ENCODE assay signal across 1 cellular context in the genomic region with DNA sequence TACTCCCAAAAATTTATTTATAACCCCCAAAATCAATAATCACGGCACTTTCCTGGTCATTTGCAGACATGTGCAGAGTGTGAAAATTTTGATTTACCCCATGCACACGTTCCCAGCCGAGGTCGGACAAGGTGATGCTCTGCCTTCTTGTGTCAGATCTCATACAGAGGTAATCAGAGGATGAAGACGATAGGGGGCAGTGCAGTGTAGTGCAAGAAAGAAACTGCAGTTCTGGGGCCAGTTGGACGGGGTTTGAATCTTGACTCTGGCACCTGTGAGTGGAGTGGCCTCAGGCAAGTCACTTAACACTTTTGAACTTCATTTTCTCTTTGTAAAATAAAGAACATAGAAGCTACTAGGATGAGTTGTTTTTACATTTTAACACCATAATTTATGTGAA.
TF ChIP-seq lines count a peak whose summit lies in the region.

No MANE protein-coding gene starts in this region.

TF ChIP-seq in GM23338, 12 proteins besides CTCF, POLR2A, EP300 and RAD21 (continued from another document):
- TF ChIP-seq, protein P1, sequence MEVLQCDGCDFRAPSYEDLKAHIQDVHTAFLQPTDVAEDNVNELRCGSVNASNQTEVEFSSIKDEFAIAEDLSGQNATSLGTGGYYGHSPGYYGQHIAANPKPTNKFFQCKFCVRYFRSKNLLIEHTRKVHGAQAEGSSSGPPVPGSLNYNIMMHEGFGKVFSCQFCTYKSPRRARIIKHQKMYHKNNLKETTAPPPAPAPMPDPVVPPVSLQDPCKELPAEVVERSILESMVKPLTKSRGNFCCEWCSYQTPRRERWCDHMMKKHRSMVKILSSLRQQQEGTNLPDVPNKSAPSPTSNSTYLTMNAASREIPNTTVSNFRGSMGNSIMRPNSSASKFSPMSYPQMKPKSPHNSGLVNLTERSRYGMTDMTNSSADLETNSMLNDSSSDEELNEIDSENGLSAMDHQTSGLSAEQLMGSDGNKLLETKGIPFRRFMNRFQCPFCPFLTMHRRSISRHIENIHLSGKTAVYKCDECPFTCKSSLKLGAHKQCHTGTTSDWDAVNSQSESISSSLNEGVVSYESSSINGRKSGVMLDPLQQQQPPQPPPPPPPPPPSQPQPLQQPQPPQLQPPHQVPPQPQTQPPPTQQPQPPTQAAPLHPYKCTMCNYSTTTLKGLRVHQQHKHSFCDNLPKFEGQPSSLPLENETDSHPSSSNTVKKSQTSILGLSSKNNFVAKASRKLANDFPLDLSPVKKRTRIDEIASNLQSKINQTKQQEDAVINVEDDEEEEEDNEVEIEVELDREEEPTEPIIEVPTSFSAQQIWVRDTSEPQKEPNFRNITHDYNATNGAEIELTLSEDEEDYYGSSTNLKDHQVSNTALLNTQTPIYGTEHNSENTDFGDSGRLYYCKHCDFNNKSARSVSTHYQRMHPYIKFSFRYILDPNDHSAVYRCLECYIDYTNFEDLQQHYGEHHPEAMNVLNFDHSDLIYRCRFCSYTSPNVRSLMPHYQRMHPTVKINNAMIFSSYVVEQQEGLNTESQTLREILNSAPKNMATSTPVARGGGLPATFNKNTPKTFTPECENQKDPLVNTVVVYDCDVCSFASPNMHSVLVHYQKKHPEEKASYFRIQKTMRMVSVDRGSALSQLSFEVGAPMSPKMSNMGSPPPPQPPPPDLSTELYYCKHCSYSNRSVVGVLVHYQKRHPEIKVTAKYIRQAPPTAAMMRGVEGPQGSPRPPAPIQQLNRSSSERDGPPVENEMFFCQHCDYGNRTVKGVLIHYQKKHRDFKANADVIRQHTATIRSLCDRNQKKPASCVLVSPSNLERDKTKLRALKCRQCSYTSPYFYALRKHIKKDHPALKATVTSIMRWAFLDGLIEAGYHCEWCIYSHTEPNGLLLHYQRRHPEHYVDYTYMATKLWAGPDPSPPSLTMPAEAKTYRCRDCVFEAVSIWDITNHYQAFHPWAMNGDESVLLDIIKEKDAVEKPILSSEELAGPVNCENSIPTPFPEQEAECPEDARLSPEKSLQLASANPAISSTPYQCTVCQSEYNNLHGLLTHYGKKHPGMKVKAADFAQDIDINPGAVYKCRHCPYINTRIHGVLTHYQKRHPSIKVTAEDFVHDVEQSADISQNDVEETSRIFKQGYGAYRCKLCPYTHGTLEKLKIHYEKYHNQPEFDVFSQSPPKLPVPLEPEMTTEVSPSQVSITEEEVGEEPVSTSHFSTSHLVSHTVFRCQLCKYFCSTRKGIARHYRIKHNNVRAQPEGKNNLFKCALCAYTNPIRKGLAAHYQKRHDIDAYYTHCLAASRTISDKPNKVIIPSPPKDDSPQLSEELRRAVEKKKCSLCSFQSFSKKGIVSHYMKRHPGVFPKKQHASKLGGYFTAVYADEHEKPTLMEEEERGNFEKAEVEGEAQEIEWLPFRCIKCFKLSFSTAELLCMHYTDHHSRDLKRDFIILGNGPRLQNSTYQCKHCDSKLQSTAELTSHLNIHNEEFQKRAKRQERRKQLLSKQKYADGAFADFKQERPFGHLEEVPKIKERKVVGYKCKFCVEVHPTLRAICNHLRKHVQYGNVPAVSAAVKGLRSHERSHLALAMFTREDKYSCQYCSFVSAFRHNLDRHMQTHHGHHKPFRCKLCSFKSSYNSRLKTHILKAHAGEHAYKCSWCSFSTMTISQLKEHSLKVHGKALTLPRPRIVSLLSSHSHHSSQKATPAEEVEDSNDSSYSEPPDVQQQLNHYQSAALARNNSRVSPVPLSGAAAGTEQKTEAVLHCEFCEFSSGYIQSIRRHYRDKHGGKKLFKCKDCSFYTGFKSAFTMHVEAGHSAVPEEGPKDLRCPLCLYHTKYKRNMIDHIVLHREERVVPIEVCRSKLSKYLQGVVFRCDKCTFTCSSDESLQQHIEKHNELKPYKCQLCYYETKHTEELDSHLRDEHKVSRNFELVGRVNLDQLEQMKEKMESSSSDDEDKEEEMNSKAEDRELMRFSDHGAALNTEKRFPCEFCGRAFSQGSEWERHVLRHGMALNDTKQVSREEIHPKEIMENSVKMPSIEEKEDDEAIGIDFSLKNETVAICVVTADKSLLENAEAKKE (CRISPR knock-in tag; IDR thresholded peaks at IDR 0.05) = no peak
